In genomic region chr12:1093166-1093751, GRCh38 we compare ENCODE assay signal across 8 cellular contexts.
A peak's percentile ranks its signal among the peaks of the same experiment; 100 is the strongest.
DNase-seq lines count a peak whose midpoint lies in the region; ATAC-seq, FAIRE-seq and TF ChIP-seq lines count a peak whose summit lies in the region.

No MANE protein-coding gene starts in this region.

- peak; percentile 53 for FAIRE-seq in HepG2 (lab: Jason Lieb, UNC)

- TF ChIP-seq RAD21 in HepG2 (CRISPR knock-in tag; IDR thresholded peaks at IDR 0.05) = peak; percentile 48; the same call in 1 of the 2 replicates

- no peaks in the 10 kb centered on the region for H3K27me3 Mint-ChIP-seq in activated CD4-positive, alpha-beta T cell treated with anti-CD3 and anti-CD28 coated beads, Interleukin-2, amount 10 ng/mL, durations not matched to agents 24 days and 14 days
- no peaks in the 10 kb centered on the region for H3K27me3 Mint-ChIP-seq in stimulated activated memory B cell treated with anti-CD40 and anti-IgM and Interleukin-4, amounts not matched to agents 10 μg/mL and 1 μg/mL and 100 μg/mL, for 72 hours

- POLR2A ChIA-PET in PC-3 (lab: Charles Lee; ENCODE audit: unreplicated experiment) = interaction anchor here (0.6 to 1.0 kb wide), 2 partner anchors 144 to 159 kb away, joined by 3 to 41 read pairs; partner anchors contain the start of gene RAD52
- POLR2A ChIA-PET in HepG2 (lab: Yijun Ruan, JAX) = interaction anchor here (0.7 to 1.7 kb wide), 3 partner anchors 102 to 144 kb away, joined by 3 to 8 read pairs (median 3); partner anchors contain the start of gene RAD52

- no peaks in the 10 kb centered on the region for H3K9me3 Mint-ChIP-seq in activated CD4-positive, alpha-beta T cell treated with anti-CD3 and anti-CD28 coated beads, Interleukin-2, amount 10 ng/mL, durations not matched to agents 24 days and 14 days
- no peaks in the 10 kb centered on the region for H3K9me3 Mint-ChIP-seq in stimulated activated memory B cell treated with anti-CD40 and anti-IgM and Interleukin-4, amounts not matched to agents 10 μg/mL and 1 μg/mL and 100 μg/mL, for 72 hours

- peaks cover 2% of the 10 kb centered on the region for H3K36me3 Mint-ChIP-seq in activated CD4-positive, alpha-beta T cell treated with anti-CD3 and anti-CD28 coated beads, Interleukin-2, amount 10 ng/mL, durations not matched to agents 24 days and 14 days (ENCODE audit: low read depth)
- peaks cover 3% of the 10 kb centered on the region for H3K36me3 Mint-ChIP-seq in stimulated activated memory B cell treated with anti-CD40 and anti-IgM and Interleukin-4, amounts not matched to agents 10 μg/mL and 1 μg/mL and 100 μg/mL, for 72 hours

- H3K9me2 ChIP-seq in PC-3 (replicated peaks; ENCODE audit: low read length) = no peaks in the 10 kb centered on the region

- DNase-seq in activated CD4-positive, alpha-beta T cell treated with anti-CD3 and anti-CD28 coated beads, Interleukin-2, amount 10 ng/mL, durations not matched to agents 24 days and 14 days = peak; percentile 83
- DNase-seq in activated CD4-positive, alpha-beta T cell treated with anti-CD3 and anti-CD28 coated beads for 1 hour = no peak
- DNase-seq in PC-3 (peak; percentile 77), cardiac fibroblast (ENCODE audit: low read depth in 2 of 2) (peak; percentile 81 to 83), HepG2 (ENCODE audit: low spot score) (peak; percentile 71), vagina (ENCODE audit: extremely low spot score in 2 of 2) (no peak)

- H4K20me1 ChIP-seq in KMS-11 (ENCODE audit: insufficient read depth) (peaks cover 9% of the 10 kb centered on the region; the same call in 1 of the 2 replicates), PC-3 (ENCODE audit: low read length) (no peaks in the 10 kb centered on the region), HepG2 (ENCODE audit: insufficient read depth, low read length) (peaks cover 9% of the 10 kb centered on the region; the same call in 1 of the 2 replicates)

- H3K4me1 Mint-ChIP-seq in activated CD4-positive, alpha-beta T cell treated with anti-CD3 and anti-CD28 coated beads, Interleukin-2, amount 10 ng/mL, durations not matched to agents 24 days and 14 days = peaks cover 12% of the 10 kb centered on the region
- peaks cover 9% of the 10 kb centered on the region for H3K4me1 Mint-ChIP-seq in stimulated activated memory B cell treated with anti-CD40 and anti-IgM and Interleukin-4, amounts not matched to agents 10 μg/mL and 1 μg/mL and 100 μg/mL, for 72 hours

- H3K9me3 ChIP-seq in PC-3 (ENCODE audit: low read length) (no peaks in the 10 kb centered on the region), HepG2 (ENCODE audit: low read length) (no peaks in the 10 kb centered on the region), vagina (no peaks in the 10 kb centered on the region)

- ATAC-seq in PC-3 = peak; percentile 70
- ATAC-seq in HepG2 = peak; percentile 88
- no peak for ATAC-seq in stimulated activated memory B cell treated with anti-CD40 and anti-IgM and Interleukin-4, amounts not matched to agents 10 μg/mL and 1 μg/mL and 100 μg/mL, for 72 hours

- H3K36me3 ChIP-seq in KMS-11 (ENCODE audit: insufficient read depth) = no peaks in the 10 kb centered on the region
- no peaks in the 10 kb centered on the region for H3K36me3 ChIP-seq in PC-3 (ENCODE audit: low read depth, low read length)
- H3K36me3 ChIP-seq in HepG2 (replicated peaks in 1 of 2; ENCODE audit: control insufficient read depth in 1 of 2, insufficient read depth in 2 of 2, low read length in 2 of 2) = no peaks in the 10 kb centered on the region
- H3K36me3 ChIP-seq in vagina = no peaks in the 10 kb centered on the region

- intact Hi-C loops in activated CD4-positive, alpha-beta T cell treated with anti-CD3 and anti-CD28 coated beads, Interleukin-2, amount 10 ng/mL, durations not matched to agents 24 days and 14 days (cut with micrococcal nuclease) = loop anchor here (10.0 kb wide), 2 partner anchors 278 to 518 kb away; no protein-coding TSS in a partner anchor
- intact Hi-C loops in PC-3 (cut with micrococcal nuclease) (loop anchor here (5.0 to 10.0 kb wide), 4 partner anchors 48 to 276 kb away; partner anchors contain the start of gene ERC1), HepG2 (cut with micrococcal nuclease; ENCODE audit: unreplicated experiment) (loop anchor here (5.0 kb wide), 3 partner anchors 96 to 276 kb away; partner anchors contain the start of gene RAD52), vagina (cut with DNase I) (no loop called here)

- no peak for TF ChIP-seq POLR2A in HepG2 (IDR thresholded peaks at IDR 0.05; ENCODE audit: insufficient read depth in 1 of 2, low read depth in 2 of 2, low read length in 2 of 2)
- no peak for TF ChIP-seq POLR2A in vagina (IDR thresholded peaks at IDR 0.05)

- H3K4me3 ChIP-seq in KMS-11 (IDR thresholded peaks at IDR 0.05; ENCODE audit: insufficient read depth, low read depth, low read length) (no peak overlapping the region), PC-3 (ENCODE audit: low read length) (no peak overlapping the region), cardiac fibroblast (replicated peaks in 1 of 2; ENCODE audit: low read depth in 2 of 2, low read length in 2 of 2) (no peak overlapping the region), HepG2 (replicated peaks in 1 of 3; ENCODE audit: insufficient read depth in 1 of 3, low read depth in 2 of 3, low read length in 3 of 3) (no peak overlapping the region), vagina (no peak overlapping the region)

- no peaks in the 10 kb centered on the region for H3F3A ChIP-seq in PC-3 (ENCODE audit: low read length, unreplicated experiment)

- peaks cover 46% of the 10 kb centered on the region for H3K4me1 ChIP-seq in KMS-11 (ENCODE audit: low read depth, poor library complexity, severe bottlenecking)
- H3K4me1 ChIP-seq in PC-3 (ENCODE audit: insufficient read depth, low read length) = 0 out of 2 replicates have a peak, but pooled peaks cover 4% of the 10 kb centered on the region
- peaks cover 8% of the 10 kb centered on the region; the same call in 1 of the 2 replicates for H3K4me1 ChIP-seq in HepG2 (ENCODE audit: insufficient read depth, low read length)
- peaks cover 19% of the 10 kb centered on the region for H3K4me1 ChIP-seq in vagina

- H3K27me3 ChIP-seq in KMS-11 (ENCODE audit: insufficient read depth, low read depth) = no peaks in the 10 kb centered on the region
- no peaks in the 10 kb centered on the region for H3K27me3 ChIP-seq in PC-3 (ENCODE audit: low read length)
- no peaks in the 10 kb centered on the region for H3K27me3 ChIP-seq in HepG2 (ENCODE audit: control insufficient read depth in 1 of 2, insufficient read depth in 2 of 2, low read length in 2 of 2)
- H3K27me3 ChIP-seq in vagina = no peaks in the 10 kb centered on the region

- 26% methylated on average over 6 of the region's 6 CpGs for WGBS in HepG2 (ENCODE audit: low lambda C conversion rate)

- in situ Hi-C loops in HepG2 (cut with HindIII; ENCODE audit: extremely low pct_ligation_motif_present, low pct_unique_long_range_greater_than_20kb) = loop anchor here (25.0 kb wide), 1 partner anchor 531 kb away; no protein-coding TSS in a partner anchor

- CTCF ChIA-PET in PC-3 (lab: Charles Lee) (interaction anchor here (0.5 to 1.0 kb wide), 10 partner anchors 15 to 481 kb away, joined by 3 to 9 read pairs (median 3); partner anchors contain the start of gene RAD52), HepG2 (lab: Yijun Ruan, JAX; ENCODE audit: low intra/inter-chr PET ratio, low total read pairs) (interaction anchor here (1.3 kb wide), 1 partner anchor 277 kb away, joined by 3 read pairs; no protein-coding TSS in a partner anchor)

- H3K9ac ChIP-seq in KMS-11 = no peak overlapping the region
- no peak overlapping the region for H3K9ac ChIP-seq in PC-3 (ENCODE audit: low read length)
- H3K9ac ChIP-seq in HepG2 (ENCODE audit: insufficient read depth, low read depth, low read length) = no peak overlapping the region

- TF ChIP-seq CTCF in KMS-11 (conservative IDR thresholded peaks at IDR 0.05; ENCODE audit: low read depth, low read length) = peak; percentile 70
- peak; percentile 82 for TF ChIP-seq CTCF in PC-3 (conservative IDR thresholded peaks at IDR 0.05; ENCODE audit: low read depth, low read length)
- peak; percentile 83 for TF ChIP-seq CTCF in cardiac fibroblast (IDR thresholded peaks at IDR 0.05; ENCODE audit: low read depth, low read length)
- peak; percentile 74 for TF ChIP-seq CTCF in HepG2 (CRISPR knock-in tag; IDR thresholded peaks at IDR 0.05)
- TF ChIP-seq CTCF in vagina (IDR thresholded peaks at IDR 0.05) = peak; percentile 32 to 60 (median 54)

- no peak overlapping the region for H3K27ac Mint-ChIP-seq in activated CD4-positive, alpha-beta T cell treated with anti-CD3 and anti-CD28 coated beads, Interleukin-2, amount 10 ng/mL, durations not matched to agents 24 days and 14 days
- no peak overlapping the region for H3K27ac Mint-ChIP-seq in stimulated activated memory B cell treated with anti-CD40 and anti-IgM and Interleukin-4, amounts not matched to agents 10 μg/mL and 1 μg/mL and 100 μg/mL, for 72 hours

- BruUV-seq in PC-3 (replicated peaks; lab: Mats Ljungman, UMichigan) = no TSS peak
- BruUV-seq in HepG2 (replicated peaks; lab: Mats Ljungman, UMichigan) = no TSS peak

- H2AFZ ChIP-seq in KMS-11 (ENCODE audit: low read depth) = no peak overlapping the region
- no peak overlapping the region for H2AFZ ChIP-seq in PC-3 (ENCODE audit: low read length)
- H2AFZ ChIP-seq in HepG2 (ENCODE audit: low read length) = no peak overlapping the region

- H3K79me2 ChIP-seq in KMS-11 (ENCODE audit: insufficient read depth, low read depth) (peaks cover 49% of the 10 kb centered on the region), PC-3 (ENCODE audit: low read length) (0 out of 2 replicates have a peak, but pooled peaks cover 4% of the 10 kb centered on the region), HepG2 (ENCODE audit: insufficient read depth, low read length) (peaks cover 17% of the 10 kb centered on the region)

- H3K4me2 ChIP-seq in KMS-11 (no peak overlapping the region), PC-3 (ENCODE audit: low read length) (no peak overlapping the region), HepG2 (ENCODE audit: low read depth, low read length) (peak overlapping the region; percentile 29; the same call in 1 of the 2 replicates)

- H3K27ac ChIP-seq in KMS-11 (no peak overlapping the region), PC-3 (ENCODE audit: low read length) (no peak overlapping the region), HepG2 (ENCODE audit: extremely low read length, insufficient read depth, low read length) (no peak overlapping the region), vagina (no peak overlapping the region)

- H3K4me3 Mint-ChIP-seq in activated CD4-positive, alpha-beta T cell treated with anti-CD3 and anti-CD28 coated beads, Interleukin-2, amount 10 ng/mL, durations not matched to agents 24 days and 14 days = no peak overlapping the region
- no peak overlapping the region for H3K4me3 Mint-ChIP-seq in stimulated activated memory B cell treated with anti-CD40 and anti-IgM and Interleukin-4, amounts not matched to agents 10 μg/mL and 1 μg/mL and 100 μg/mL, for 72 hours

- TF ChIP-seq EP300 in HepG2 (IDR thresholded peaks at IDR 0.05; ENCODE audit: low read depth in 2 of 2, low read length in 2 of 2) (no peak), HepG2 (CRISPR knock-in tag; IDR thresholded peaks at IDR 0.05; ENCODE audit: borderline replicate concordance) (no peak)

TF ChIP-seq in HepG2, 621 proteins besides CTCF, POLR2A, EP300 and RAD21 (continues in another document):
- no peak for TF ChIP-seq SRF (IDR thresholded peaks at IDR 0.05; ENCODE audit: low read depth, low read length)
- no peak for TF ChIP-seq ZFP36 (IDR thresholded peaks at IDR 0.05; ENCODE audit: borderline replicate concordance, low read depth, low read length, partially characterized antibody)
- no peak for TF ChIP-seq NPAS2 (CRISPR knock-in tag; IDR thresholded peaks at IDR 0.05; ENCODE audit: borderline replicate concordance)

Comparison
In these comparisons a context has a peak if more than half of its experiments do, and no peak if none do; other contexts are left out.
1. DNase-seq: peak in activated CD4-positive, alpha-beta T cell treated with anti-CD3 and anti-CD28 coated beads, Interleukin-2, amount 10 ng/mL, durations not matched to agents 24 days and 14 days (single experiment), PC-3 (single experiment), cardiac fibroblast (2 of 2) and HepG2 (single experiment); none in activated CD4-positive, alpha-beta T cell treated with anti-CD3 and anti-CD28 coated beads for 1 hour (single experiment) and vagina (0 of 2).
2. Peak in every context shown above with its lines, with median percentiles within 50 percentile points of each other: CTCF ChIP-seq.